In genomic region chr1:40257688-40258444, GRCh38 we compare ENCODE assay signal across 1 cellular context.
TF ChIP-seq lines count a peak whose summit lies in the region.

Gene ZMPSTE24, plus strand, starts transcription at chr1:40258236. Its CDS starts 36 bp downstream, at chr1:40258272.

TF ChIP-seq in SK-N-SH, 30 proteins besides CTCF, POLR2A, EP300 and RAD21 (continued from another document):
- TF ChIP-seq REST (IDR thresholded peaks at IDR 0.05; ENCODE audit: low read depth, low read length) = peak; percentile 55; the same call in 1 of the 2 replicates
- peak; percentile 51; the same call in 1 of the 2 replicates for TF ChIP-seq FOXJ3 (CRISPR knock-in tag; IDR thresholded peaks at IDR 0.05)
- TF ChIP-seq RCOR1 (IDR thresholded peaks at IDR 0.05; ENCODE audit: low read length) = no peak; the same call in 1 of the 2 replicates
- TF ChIP-seq USF2 (IDR thresholded peaks at IDR 0.05; ENCODE audit: borderline replicate concordance, low read depth, low read length) = no peak
- TF ChIP-seq MXI1 (IDR thresholded peaks at IDR 0.05; ENCODE audit: low read depth, low read length) = peak; percentile 98
- no peak for TF ChIP-seq MEF2A (IDR thresholded peaks at IDR 0.05; ENCODE audit: borderline replicate concordance, low read depth)
- TF ChIP-seq NRF1 (IDR thresholded peaks at IDR 0.05; ENCODE audit: low read depth, low read length) = no peak
- peak; percentile 68; the same call in 1 of the 2 replicates for TF ChIP-seq RFX5 (IDR thresholded peaks at IDR 0.05; ENCODE audit: low read length)
- no peak for TF ChIP-seq GATA2 (CRISPR knock-in tag; IDR thresholded peaks at IDR 0.05)
